Comparison of ENCODE assay signal across 12 cellular contexts in genomic region chr1:226638001-226638601, GRCh38.
DNase-seq lines count a peak whose midpoint lies in the region; ATAC-seq, FAIRE-seq and TF ChIP-seq lines count a peak whose summit lies in the region.
"Had no signal": no experiment of that assay in that cellular context is flagged by ENCODE, and none has a peak within 500 bp of the region (broad histone marks: within the 10 kb centered on the region; RNA-seq: fewer than 3 reads in every experiment).

No MANE protein-coding gene starts in this region.

- no peaks in the 10 kb centered on the region for H3K4me1 ChIP-seq in A549
- H3K4me1 ChIP-seq in Peyer's patch: peaks cover 0 to 33% (median 29%) of the 10 kb centered on the region in 4 donors
- H3K4me1 ChIP-seq in heart left ventricle: peaks cover 0 to 50% (median 25%) of the 10 kb centered on the region in 12 donors

- DNase-seq in A549 (ENCODE audit: low read depth in 1 of 2, low spot score in 1 of 2) (no peak), Peyer's patch (peak; percentile 15 to 43 (median 39)), heart left ventricle (peak in 3 of 5 donors; percentile 43 to 61 (median 53)), posterior vena cava (ENCODE audit: low spot score) (peak; percentile 70), cerebellar nuclear complex (lab: John Stamatoyannopoulos, UW) (no peak), RWPE1 (ENCODE audit: low spot score) (no peak), SKM-1 treated with dmso at 0.1 percent for 144 hours (lab: John Stamatoyannopoulos, UW; ENCODE audit: unreplicated experiment) (no peak)
- DNase-seq: immature natural killer cell, MM.1S, SIG-M5 had no signal

- H3K27me3 ChIP-seq in Peyer's patch (no peaks in the 10 kb centered on the region), heart left ventricle (no peaks in the 10 kb centered on the region)
- H3K27me3 ChIP-seq: BE2C had no signal

- WGBS in A549 (ENCODE audit: missing lambda C conversion rate): 66% methylated on average over 6 of the region's 10 CpGs
- 54 to 67% (median 60%) methylated on average over 7 to 10 of the region's 10 CpGs for WGBS in heart left ventricle, 4 donors

- POLR2A ChIA-PET in A549 (lab: Yijun Ruan, JAX) (no interaction called here), RWPE1 (lab: Yijun Ruan, JAX; ENCODE audit: low non-redundant PET) (no interaction called here)

- H3K4me3 ChIP-seq in A549 (no peak overlapping the region), Peyer's patch (no peak overlapping the region), heart left ventricle (no peak overlapping the region)

- CTCF ChIA-PET in A549 (lab: Yijun Ruan, JAX): interaction anchor here (1.1 to 7.2 kb wide), 5 partner anchors 12 to 186 kb away, joined by 3 to 127 read pairs (median 3); no protein-coding TSS in a partner anchor
- CTCF ChIA-PET in RWPE1 (lab: Yijun Ruan, JAX): interaction anchor here (0.5 to 4.8 kb wide), 3 partner anchors 11 to 190 kb away, joined by 3 to 29 read pairs (median 4); no protein-coding TSS in a partner anchor

- ATAC-seq in A549: no peak
- peak in 3 of 4 donors; percentile 24 to 56 (median 36) for ATAC-seq in heart left ventricle
- ATAC-seq in GM21529 (IDR thresholded peaks at IDR 0.05; ENCODE audit: unreplicated experiment): no peak

- no peak for TF ChIP-seq EP300 in A549 (IDR thresholded peaks at IDR 0.05)

- TF ChIP-seq POLR2A in A549 (IDR thresholded peaks at IDR 0.05; ENCODE audit: low read length) (no peak), Peyer's patch (IDR thresholded peaks at IDR 0.05) (no peak), heart left ventricle (IDR thresholded peaks at IDR 0.05) (no peak)

- H3K4me2 ChIP-seq in A549: no peak overlapping the region

- intact Hi-C loops in heart left ventricle (cut with DNase I): loop anchor here in 7 of 10 donors (5.0 to 10.0 kb wide), 7 partner anchors 39 to 807 kb away; partner anchors contain the start of gene ITPKB (in 3 of the 7)
- intact Hi-C loops in posterior vena cava (cut with DNase I): loop anchor here in 1 of 2 donors (5.0 kb wide), 1 partner anchor 189 kb away; no protein-coding TSS in a partner anchor

- H3K36me3 ChIP-seq in Peyer's patch (peaks cover 0 to 58% (median 0%) of the 10 kb centered on the region in 3 donors), heart left ventricle (peaks cover 0 to 87% (median 51%) of the 10 kb centered on the region in 9 donors)
- H3K36me3 ChIP-seq: BE2C had no signal

- TF ChIP-seq CTCF in A549 (IDR thresholded peaks at IDR 0.05) (no peak), Peyer's patch (IDR thresholded peaks at IDR 0.05) (no peak), heart left ventricle (IDR thresholded peaks at IDR 0.05) (no peak), RWPE1 (conservative IDR thresholded peaks at IDR 0.05; ENCODE audit: low read depth) (no peak)

- H3K9me3 ChIP-seq in A549 (no peaks in the 10 kb centered on the region), Peyer's patch (no peaks in the 10 kb centered on the region), heart left ventricle (no peaks in the 10 kb centered on the region)
- H3K9me3 ChIP-seq: BE2C had no signal

- no peak for TF ChIP-seq RAD21 in A549 (conservative IDR thresholded peaks at IDR 0.05 in 1 of 2, IDR thresholded peaks at IDR 0.05 in 1 of 2)

- no peak for FAIRE-seq in A549 (lab: Jason Lieb, UNC)

- H3K27ac ChIP-seq in A549: no peak overlapping the region
- peak overlapping the region in 2 of 4 donors; percentile 9 to 56 for H3K27ac ChIP-seq in Peyer's patch
- H3K27ac ChIP-seq in heart left ventricle: peak overlapping the region in 11 of 12 donors; percentile 23 to 81 (median 56)
- H3K27ac ChIP-seq in RWPE1: no peak overlapping the region

TF ChIP-seq in A549, 52 proteins besides CTCF, POLR2A, EP300 and RAD21:
- TF ChIP-seq MAFK (IDR thresholded peaks at IDR 0.05; ENCODE audit: partially characterized antibody) (peak; percentile 21), EHF (CRISPR knock-in tag; IDR thresholded peaks at IDR 0.05) (no peak), CBX8 (IDR thresholded peaks at IDR 0.05) (no peak), MYC (IDR thresholded peaks at IDR 0.05; ENCODE audit: borderline replicate concordance, low read length) (no peak), RNF2 (IDR thresholded peaks at IDR 0.05; ENCODE audit: borderline replicate concordance, low read depth) (no peak)

Comparison
In these comparisons a context has a peak if more than half of its experiments do, and no peak if none do; other contexts are left out.
1. ATAC-seq: peak in heart left ventricle (3 of 4); none in A549 (0 of 2) and GM21529 (single experiment).
2. DNase-seq: peak in Peyer's patch (3 of 3), heart left ventricle (3 of 5) and posterior vena cava (single experiment); none in A549 (0 of 2), cerebellar nuclear complex (0 of 2), RWPE1 (single experiment) and SKM-1 treated with dmso at 0.1 percent for 144 hours (single experiment).
3. H3K27ac ChIP-seq: peak in heart left ventricle (11 of 12); none in A549 (0 of 2) and RWPE1 (single experiment).